ENCODE assay signal across 8 cellular contexts in the genomic region with DNA sequence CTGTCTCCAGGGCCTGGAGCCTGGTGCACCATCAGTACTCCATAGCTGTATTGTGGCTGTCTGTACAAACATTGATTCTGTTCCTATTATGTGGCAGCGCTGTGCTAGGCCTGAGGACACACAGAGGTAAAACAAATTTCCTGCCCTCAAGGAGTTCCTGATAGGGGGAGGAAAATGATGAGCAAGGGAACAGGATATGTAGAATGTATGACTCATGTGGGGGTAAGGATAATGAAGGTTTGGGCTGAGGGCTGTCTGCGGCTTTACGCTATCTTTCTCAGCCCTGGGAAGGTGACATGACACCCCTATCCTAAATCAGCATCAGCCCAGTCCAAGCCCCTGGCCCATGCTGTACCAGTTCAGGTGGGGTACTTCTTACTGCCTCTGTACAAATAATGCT.
DNase-seq lines count a peak whose midpoint lies in the region; ATAC-seq, FAIRE-seq and TF ChIP-seq lines count a peak whose summit lies in the region.
"Not testable (repeated sequence)": the region's sequence is repeated elsewhere in the genome, so short reads cannot be mapped to it uniquely, and the experiment has no call there.

No MANE protein-coding gene starts in this region.

- H2BK5ac ChIP-seq in mesendoderm (ENCODE audit: low read length): not testable (repeated sequence)

- H3K27ac Mint-ChIP-seq in stimulated activated effector memory CD8-positive, alpha-beta T cell treated with anti-CD3 and anti-CD28 coated beads, Interleukin-12 subunit alpha, Interleukin-12 subunit beta, amount 100 ng/mL, for 72 hours: peak overlapping the region; percentile 41

- not testable (repeated sequence) for DNase-seq in AG04450 (ENCODE audit: low read depth, low spot score); SK-N-SH; left ventricle myocardium inferior; stimulated activated effector memory CD8-positive, alpha-beta T cell treated with anti-CD3 and anti-CD28 coated beads, Interleukin-12 subunit alpha, Interleukin-12 subunit beta, amount 100 ng/mL, for 72 hours (ENCODE audit: low spot score in 2 of 2)
- DNase-seq in GM23248 (peak; percentile 71), NCI-H510A treated with DMSO at 0.1 percent for 48 hours (lab: John Stamatoyannopoulos, UW) (peak; percentile 60), bronchial epithelial cell (ENCODE audit: low read depth) (peak; percentile 73), mesendoderm (peak; percentile 85)

- H3K23ac ChIP-seq in mesendoderm (ENCODE audit: low read length): not testable (repeated sequence)

- H3K9me3 ChIP-seq in AG04450 (ENCODE audit: control insufficient read depth, insufficient read depth, low read length); GM23248 (ENCODE audit: low read depth); SK-N-SH; left ventricle myocardium inferior (replicated peaks): not testable (repeated sequence)

- not testable (repeated sequence) for H3K36me3 ChIP-seq in GM23248 (ENCODE audit: low read depth); SK-N-SH (replicated peaks in 1 of 2; ENCODE audit: control insufficient read depth in 1 of 2, insufficient read depth in 2 of 2, low read length in 1 of 2); bronchial epithelial cell (ENCODE audit: control insufficient read depth, insufficient read depth, low read length); mesendoderm (ENCODE audit: control insufficient read depth, insufficient read depth, low read length)
- H3K36me3 ChIP-seq in left ventricle myocardium inferior: peaks cover 29% of the 10 kb centered on the region

- H3K4ac ChIP-seq in mesendoderm (ENCODE audit: low read depth, low read length): not testable (repeated sequence)

- not testable (repeated sequence) for H3K27me3 ChIP-seq in AG04450 (ENCODE audit: control insufficient read depth, insufficient read depth, low read length); GM23248 (replicated peaks; ENCODE audit: insufficient read depth); SK-N-SH (ENCODE audit: insufficient read depth); bronchial epithelial cell (ENCODE audit: control insufficient read depth, insufficient read depth, low read length); left ventricle myocardium inferior (ENCODE audit: low read depth); mesendoderm (ENCODE audit: insufficient read depth, low read length, poor library complexity)

- H3K4me1 ChIP-seq in GM23248 (ENCODE audit: insufficient read depth): peaks cover 28% of the 10 kb centered on the region
- H3K4me1 ChIP-seq in SK-N-SH (ENCODE audit: control insufficient read depth in 1 of 2, insufficient read depth in 2 of 2, low read depth in 1 of 2, low read length in 1 of 2): peaks cover 10 to 26% of the 10 kb centered on the region in 2 experiments; a peak in 3 of 4 replicates
- peaks cover 34% of the 10 kb centered on the region for H3K4me1 ChIP-seq in left ventricle myocardium inferior
- H3K4me1 ChIP-seq in mesendoderm (ENCODE audit: control insufficient read depth, low read depth, low read length): not testable (repeated sequence)

- not testable (repeated sequence) for TF ChIP-seq RAD21 in SK-N-SH (IDR thresholded peaks at IDR 0.05; ENCODE audit: low read length)

- H3K79me2 ChIP-seq in GM23248 (ENCODE audit: insufficient read depth); SK-N-SH (ENCODE audit: insufficient read depth); mesendoderm (ENCODE audit: control insufficient read depth, insufficient read depth, low read length): not testable (repeated sequence)

- TF ChIP-seq EP300 in SK-N-SH (IDR thresholded peaks at IDR 0.05; ENCODE audit: borderline replicate concordance in 1 of 2, low read depth in 1 of 2, low read length in 1 of 2): not testable (repeated sequence)

- not testable (repeated sequence) for H4K8ac ChIP-seq in mesendoderm (ENCODE audit: low read depth, low read length)

- not testable (repeated sequence) for H2AK5ac ChIP-seq in mesendoderm (ENCODE audit: low read length)

- POLR2A ChIA-PET in AG04450 (lab: Yijun Ruan, JAX); SK-N-SH (lab: Yijun Ruan, JAX): not testable (repeated sequence)

- TF ChIP-seq CTCF in AG04450 (IDR thresholded peaks at IDR 0.05; ENCODE audit: low read depth, low read length); SK-N-SH (IDR thresholded peaks at IDR 0.05); bronchial epithelial cell (IDR thresholded peaks at IDR 0.05; ENCODE audit: insufficient read depth, low read length, severe bottlenecking); left ventricle myocardium inferior (IDR thresholded peaks at IDR 0.05; ENCODE audit: borderline replicate concordance): not testable (repeated sequence)

- H2BK15ac ChIP-seq in mesendoderm (replicated peaks; ENCODE audit: low read depth): not testable (repeated sequence)

- intact Hi-C loops in left ventricle myocardium inferior (cut with micrococcal nuclease): not testable (repeated sequence)

- not testable (repeated sequence) for H2BK120ac ChIP-seq in mesendoderm (ENCODE audit: low read depth, low read length)

- not testable (repeated sequence) for H3K4me1 Mint-ChIP-seq in stimulated activated effector memory CD8-positive, alpha-beta T cell treated with anti-CD3 and anti-CD28 coated beads, Interleukin-12 subunit alpha, Interleukin-12 subunit beta, amount 100 ng/mL, for 72 hours

- CTCF ChIA-PET in AG04450 (lab: Charles Lee); SK-N-SH (lab: Yijun Ruan, JAX): not testable (repeated sequence)

- FAIRE-seq in bronchial epithelial cell (lab: Jason Lieb, UNC): peak; percentile 73

- ATAC-seq in stimulated activated effector memory CD8-positive, alpha-beta T cell treated with anti-CD3 and anti-CD28 coated beads, Interleukin-12 subunit alpha, Interleukin-12 subunit beta, amount 100 ng/mL, for 72 hours: not testable (repeated sequence)

- H3K18ac ChIP-seq in mesendoderm (ENCODE audit: low read length): not testable (repeated sequence)

- H4K5ac ChIP-seq in mesendoderm (ENCODE audit: low read length): not testable (repeated sequence)

- not testable (repeated sequence) for H3K9me2 ChIP-seq in GM23248 (ENCODE audit: insufficient read depth); SK-N-SH

- H3K9ac ChIP-seq in GM23248 (peak overlapping the region; percentile 33; the same call in 1 of the 2 replicates), SK-N-SH (peak overlapping the region; percentile 81; the same call in 1 of the 2 replicates)
- H3K9ac ChIP-seq in mesendoderm (ENCODE audit: low read length): not testable (repeated sequence)

- not testable (repeated sequence) for H3K79me1 ChIP-seq in mesendoderm (ENCODE audit: low read length)

- peak overlapping the region; percentile 44 for H3K4me2 ChIP-seq in GM23248 (ENCODE audit: unreplicated experiment)
- peak overlapping the region; percentile 71 for H3K4me2 ChIP-seq in SK-N-SH
- H3K4me2 ChIP-seq in mesendoderm (ENCODE audit: low read length): not testable (repeated sequence)

- H3K27ac ChIP-seq in AG04450 (ENCODE audit: low read depth, low read length) (peak overlapping the region; percentile 83), GM23248 (peak overlapping the region; percentile 70), SK-N-SH (ENCODE audit: low read depth in 2 of 2, low read length in 1 of 2) (peak overlapping the region in 1 of 2 experiments; percentile 100; a peak in 3 of 4 replicates), left ventricle myocardium inferior (replicated peaks) (peak overlapping the region; percentile 76)
- H3K27ac ChIP-seq in mesendoderm (ENCODE audit: low read depth, low read length): not testable (repeated sequence)

- H3K4me3 ChIP-seq in AG04450 (ENCODE audit: low read depth, low read length); GM23248; SK-N-SH (ENCODE audit: low read depth in 2 of 2, low read length in 1 of 2); bronchial epithelial cell (ENCODE audit: low read depth, low read length); left ventricle myocardium inferior; mesendoderm (ENCODE audit: low read length): not testable (repeated sequence)

- not testable (repeated sequence) for H3K9me3 Mint-ChIP-seq in stimulated activated effector memory CD8-positive, alpha-beta T cell treated with anti-CD3 and anti-CD28 coated beads, Interleukin-12 subunit alpha, Interleukin-12 subunit beta, amount 100 ng/mL, for 72 hours

- H3K56ac ChIP-seq in mesendoderm (ENCODE audit: low read length): peak overlapping the region; percentile 39

- 39 to 43% methylated on average over 3 of the region's 3 CpGs for WGBS in GM23248 (ENCODE audit: low coverage in 1 of 2, low lambda C conversion rate in 2 of 2, missing lambda C conversion rate in 2 of 2), 2 experiments
- 35% methylated on average over 3 of the region's 3 CpGs for WGBS in SK-N-SH (ENCODE audit: low lambda C conversion rate)
- no CpG with 5 or more reads among the region's 3 CpGs for WGBS in mesendoderm (ENCODE audit: extremely low coverage, insufficient coverage, low lambda C conversion rate)

- not testable (repeated sequence) for H3K36me3 Mint-ChIP-seq in stimulated activated effector memory CD8-positive, alpha-beta T cell treated with anti-CD3 and anti-CD28 coated beads, Interleukin-12 subunit alpha, Interleukin-12 subunit beta, amount 100 ng/mL, for 72 hours

- in situ Hi-C loops in GM23248 (cut with MboI): not testable (repeated sequence)

- H2AFZ ChIP-seq in GM23248 (0 out of 2 replicates have a peak overlapping the region, but pooled peaks have one; percentile 8), SK-N-SH (ENCODE audit: low read depth) (peak overlapping the region; percentile 21)

- H3K4me3 Mint-ChIP-seq in stimulated activated effector memory CD8-positive, alpha-beta T cell treated with anti-CD3 and anti-CD28 coated beads, Interleukin-12 subunit alpha, Interleukin-12 subunit beta, amount 100 ng/mL, for 72 hours: not testable (repeated sequence)

- H3F3A ChIP-seq in GM23248 (ENCODE audit: insufficient read depth) (peaks cover 24% of the 10 kb centered on the region), SK-N-SH (replicated peaks; ENCODE audit: insufficient read depth) (peaks cover 35% of the 10 kb centered on the region)

- H4K20me1 ChIP-seq in GM23248 (ENCODE audit: insufficient read depth); SK-N-SH (ENCODE audit: insufficient read depth): not testable (repeated sequence)
